In genomic region chr5:66307647-66308257, GRCh38 we compare ENCODE assay signal across 8 cellular contexts.
DNase-seq lines count a peak whose midpoint lies in the region; ATAC-seq and TF ChIP-seq lines count a peak whose summit lies in the region.

No MANE protein-coding gene starts in this region.

- BruUV-seq in A673 (replicated peaks; lab: Mats Ljungman, UMichigan), result no TSS peak

- H3K27ac ChIP-seq in A673 (ENCODE audit: low read depth, low read length, poor library complexity, severe bottlenecking) (no peak overlapping the region), VCaP (no peak overlapping the region)

- intact Hi-C loops in A673 (cut with micrococcal nuclease; ENCODE audit: unreplicated experiment), result loop anchor here (1.0 to 5.0 kb wide), 3 partner anchors 190 to 465 kb away; no protein-coding TSS in a partner anchor

- TF ChIP-seq CTCF in A673 (conservative IDR thresholded peaks at IDR 0.05; ENCODE audit: low read depth, low read length) (peak; percentile 84), GM12865 (IDR thresholded peaks at IDR 0.05; ENCODE audit: insufficient read depth, low read depth, low read length, missing control alignments) (peak; percentile 79), VCaP (conservative IDR thresholded peaks at IDR 0.05) (peak; percentile 86)

- H3K9me3 ChIP-seq in A673 (ENCODE audit: low read depth, low read length, poor library complexity, severe bottlenecking), result no peaks in the 10 kb centered on the region

- H3K27me3 ChIP-seq in A673 (replicated peaks; ENCODE audit: insufficient read depth, low read depth, low read length, poor library complexity), result peaks cover 4% of the 10 kb centered on the region

- H3K4me1 ChIP-seq in A673 (ENCODE audit: insufficient read depth, low read length, poor library complexity, severe bottlenecking), result no peaks in the 10 kb centered on the region

- H3K36me3 ChIP-seq in A673 (ENCODE audit: insufficient read depth, low read length, poor library complexity, severe bottlenecking), result no peaks in the 10 kb centered on the region

- H3K4me3 ChIP-seq in A673 (ENCODE audit: low read depth, low read length, poor library complexity, severe bottlenecking) (no peak overlapping the region), GM12865 (ENCODE audit: low read depth, low read length) (no peak overlapping the region)

- CTCF ChIA-PET in A673 (lab: Charles Lee), result interaction anchor here (0.5 to 1.7 kb wide), 2 partner anchors 31 to 450 kb away, joined by 6 to 9 read pairs; no protein-coding TSS in a partner anchor

- ATAC-seq in HG02938 (IDR thresholded peaks at IDR 0.05; ENCODE audit: unreplicated experiment), result peak; percentile 82

- peak; percentile 80 for DNase-seq in A673 (ENCODE audit: low spot score)
- peak; percentile 67 for DNase-seq in GM12865 (ENCODE audit: low read depth)
- DNase-seq in NCI-H2107 (lab: John Stamatoyannopoulos, UW), result peak; percentile 17
- DNase-seq in globus pallidus (ENCODE audit: low spot score), result peak; percentile 69
- peak; percentile 86 for DNase-seq in pons (ENCODE audit: low spot score)
- DNase-seq in activated T-cell treated with anti-CD3 and anti-CD28 coated beads for 4 hours, result no peak

- POLR2A ChIA-PET in A673 (lab: Charles Lee; ENCODE audit: low non-redundant PET), result no interaction called here
